Comparison of ENCODE assay signal across 7 cellular contexts in genomic region chr20:45970646-45971424, GRCh38. TPM values are rescaled to one million over a fixed set of nuclear protein-coding genes. Genes with fewer than 3 reads are reported as not detected.
A peak's percentile ranks its signal among the peaks of the same experiment; 100 is the strongest.
DNase-seq lines count a peak whose midpoint lies in the region; ATAC-seq and TF ChIP-seq lines count a peak whose summit lies in the region.

No MANE protein-coding gene starts in this region.

- intact Hi-C loops in right cardiac atrium (cut with DNase I) = no loop called here
- intact Hi-C loops in sciatic nerve (cut with DNase I) = no loop called here

- peak; percentile 33 for DNase-seq in activated naive CD8-positive, alpha-beta T cell treated with anti-CD3 and anti-CD28 coated beads for 36 hours
- peak in 2 of 3 donors; percentile 75 to 77 for DNase-seq in right cardiac atrium
- DNase-seq in sciatic nerve (ENCODE audit: low spot score) = peak; percentile 77
- DNase-seq in NCI-H1930 (lab: John Stamatoyannopoulos, UW) = no peak
- no peak for DNase-seq in H4 (ENCODE audit: low spot score)

- H3K27ac ChIP-seq in right cardiac atrium (ENCODE audit: low read length) = peak overlapping the region; percentile 99

- H3K27ac Mint-ChIP-seq in activated naive CD8-positive, alpha-beta T cell treated with anti-CD3 and anti-CD28 coated beads for 36 hours = peak overlapping the region; percentile 99

- no peaks in the 10 kb centered on the region for H3K9me3 Mint-ChIP-seq in activated naive CD8-positive, alpha-beta T cell treated with anti-CD3 and anti-CD28 coated beads for 36 hours

- peak; percentile 5 for ATAC-seq in GM18505 (IDR thresholded peaks at IDR 0.05; ENCODE audit: unreplicated experiment)
- peak; percentile 7 for ATAC-seq in HG03280 (IDR thresholded peaks at IDR 0.05; ENCODE audit: unreplicated experiment)
- ATAC-seq in right cardiac atrium = peak; percentile 3 to 17
- peak; percentile 0 for ATAC-seq in sciatic nerve

- peak overlapping the region; percentile 85 for H3K4me3 ChIP-seq in right cardiac atrium (ENCODE audit: low read length)

- no peaks in the 10 kb centered on the region for H3K27me3 ChIP-seq in right cardiac atrium (ENCODE audit: control insufficient read depth, insufficient read depth)

- no peak for TF ChIP-seq POLR2A in GM18505 (IDR thresholded peaks at IDR 0.05; ENCODE audit: borderline replicate concordance, extremely low read depth, insufficient read depth, insufficient read length)

- peaks cover 7% of the 10 kb centered on the region for H3K36me3 Mint-ChIP-seq in activated naive CD8-positive, alpha-beta T cell treated with anti-CD3 and anti-CD28 coated beads for 36 hours

- no peaks in the 10 kb centered on the region for H3K9me3 ChIP-seq in right cardiac atrium (ENCODE audit: control insufficient read depth, low read length)

- H3K4me3 Mint-ChIP-seq in activated naive CD8-positive, alpha-beta T cell treated with anti-CD3 and anti-CD28 coated beads for 36 hours = peak overlapping the region; percentile 88

- peaks cover 12% of the 10 kb centered on the region for H3K4me1 Mint-ChIP-seq in activated naive CD8-positive, alpha-beta T cell treated with anti-CD3 and anti-CD28 coated beads for 36 hours

- 11% methylated on average over 34 of the region's 34 CpGs for WGBS in right cardiac atrium

- H3K27me3 Mint-ChIP-seq in activated naive CD8-positive, alpha-beta T cell treated with anti-CD3 and anti-CD28 coated beads for 36 hours = no peaks in the 10 kb centered on the region

- H3K4me1 ChIP-seq in right cardiac atrium (ENCODE audit: control insufficient read depth, insufficient read depth, low read length) = no peaks in the 10 kb centered on the region

RNA-seq across cellular contexts. Expression of gene ZNF335, which starts 1.2 kb away (rescaled TPM):
- total RNA-seq in activated naive CD8-positive, alpha-beta T cell treated with anti-CD3 and anti-CD28 coated beads for 36 hours = 10 to 100 TPM; 28.0 to 29.0 TPM
- 10 to 100 TPM in 1 of 4 donors, 1 to 10 TPM in 3; 8.2 to 10.1 (median 8.6) TPM for total RNA-seq in right cardiac atrium
- 6.4 TPM for polyA plus RNA-seq in right cardiac atrium
- 22.3 TPM for total RNA-seq in sciatic nerve
- 4.3 and 7.1 TPM in 2 replicates for total RNA-seq in H4 (2014; rRNA removed; shearing (Covaris generic))

RNA-seq across cellular contexts. Expression of gene PCIF1, which starts 36.4 kb away (rescaled TPM):
- total RNA-seq in activated naive CD8-positive, alpha-beta T cell treated with anti-CD3 and anti-CD28 coated beads for 36 hours = 10 to 100 TPM; 28.4 to 30.2 TPM
- total RNA-seq in right cardiac atrium (10 to 100 TPM; 28.0 to 31.8 (median 29.6) TPM), sciatic nerve (38.2 TPM)
- 22.2 TPM for polyA plus RNA-seq in right cardiac atrium
- total RNA-seq in H4 (2014; rRNA removed; shearing (Covaris generic)) = 5.2 and 7.7 TPM in 2 replicates

RNA-seq across cellular contexts. Expression of gene MMP9, which starts 37.9 kb away (rescaled TPM):
- total RNA-seq in activated naive CD8-positive, alpha-beta T cell treated with anti-CD3 and anti-CD28 coated beads for 36 hours = under 1 TPM in 1 of 2 experiments, not detected in 1; 0.08 TPM
- under 1 TPM; 0.17 to 0.81 (median 0.27) TPM for total RNA-seq in right cardiac atrium
- 0.16 TPM for polyA plus RNA-seq in right cardiac atrium
- total RNA-seq in sciatic nerve = 5.0 TPM
- not detected in 2 replicates for total RNA-seq in H4 (2014; rRNA removed; shearing (Covaris generic))

RNA-seq across cellular contexts. Expression of gene SLC12A5, which starts 58.2 kb away (rescaled TPM):
- under 1 TPM; 0.26 to 0.52 TPM for total RNA-seq in activated naive CD8-positive, alpha-beta T cell treated with anti-CD3 and anti-CD28 coated beads for 36 hours
- total RNA-seq in right cardiac atrium = 1 to 10 TPM; 1.1 to 4.7 (median 2.6) TPM
- polyA plus RNA-seq in right cardiac atrium = 6.6 TPM
- total RNA-seq in sciatic nerve = 3.9 TPM
- total RNA-seq in H4 (2014; rRNA removed; shearing (Covaris generic)) = 0.21 and 4.3 TPM in 2 replicates

RNA-seq across cellular contexts. Expression of gene PLTP, which starts 58.9 kb away (rescaled TPM):
- total RNA-seq in activated naive CD8-positive, alpha-beta T cell treated with anti-CD3 and anti-CD28 coated beads for 36 hours = 1 to 10 TPM; 5.9 to 6.2 TPM
- total RNA-seq in right cardiac atrium (100 to 1,000 TPM in 2 of 4 donors, 10 to 100 TPM in 2; 63.7 to 117 (median 90.4) TPM), sciatic nerve (95.4 TPM)
- 34.3 TPM for polyA plus RNA-seq in right cardiac atrium
- total RNA-seq in H4 (2014; rRNA removed; shearing (Covaris generic)) = 1.1 and 2.2 TPM in 2 replicates

Comparison
In these comparisons a context has a peak if more than half of its experiments do, and no peak if none do; other contexts are left out.
1. DNase-seq: peak in activated naive CD8-positive, alpha-beta T cell treated with anti-CD3 and anti-CD28 coated beads for 36 hours (single experiment), right cardiac atrium (2 of 3) and sciatic nerve (single experiment); none in NCI-H1930 (0 of 2) and H4 (single experiment).
2. Peak in every context shown above with its lines, with median percentiles within 50 percentile points of each other: ATAC-seq.